In genomic region chr3:118057086-118057485, GRCh38 we compare ENCODE assay signal across 21 cellular contexts.
"Had no signal": no experiment of that assay in that cellular context is flagged by ENCODE, and none has a peak within 500 bp of the region (broad histone marks: within the 10 kb centered on the region; RNA-seq: fewer than 3 reads in every experiment).

No MANE protein-coding gene starts in this region.

- H3K4me1 ChIP-seq: foreskin keratinocyte, left ventricle myocardium inferior, lower lobe of right lung, right atrium auricular region, suprapubic skin, thyroid gland, upper lobe of left lung, uterus had no signal

- FAIRE-seq: kidney, small intestine had no signal

- H3K9me3 ChIP-seq: lower lobe of right lung, right atrium auricular region, suprapubic skin, thyroid gland, upper lobe of left lung, uterus had no signal

- H3K36me3 ChIP-seq: left ventricle myocardium inferior, lower lobe of right lung, right atrium auricular region, suprapubic skin, thyroid gland, upper lobe of left lung, uterus had no signal

- H3K4me3 ChIP-seq: coronary artery, dorsolateral prefrontal cortex, left ventricle myocardium inferior, lower lobe of right lung, right atrium auricular region, suprapubic skin, thyroid gland, upper lobe of left lung, uterus had no signal

- H3K27me3 ChIP-seq: dorsolateral prefrontal cortex, foreskin keratinocyte, right atrium auricular region, suprapubic skin, thyroid gland, upper lobe of left lung, uterus had no signal

- ATAC-seq: esophagus mucosa; foreskin keratinocyte; left cardiac atrium; lower lobe of right lung; natural killer cell; stimulated activated effector memory CD8-positive, alpha-beta T cell treated with anti-CD3 and anti-CD28 coated beads, Interleukin-12 subunit alpha, Interleukin-12 subunit beta, amount 100 ng/mL, for 72 hours; stimulated activated naive CD8-positive, alpha-beta T cell treated with anti-CD3 and anti-CD28 coated beads, Interleukin-15, Interleukin-2, amounts not matched to agents 100 U/mL and 50 U/mL, for 24 hours had no signal

- DNase-seq: dorsolateral prefrontal cortex; effector CD8-positive, alpha-beta T cell; foreskin keratinocyte; immature natural killer cell; kidney; left cardiac atrium; left ventricle myocardium inferior; lower lobe of right lung; natural killer cell; small intestine; stimulated activated CD4-positive, alpha-beta T cell treated with anti-CD3 and anti-CD28 coated beads, Interleukin-2, amount 100 ng/mL, for 48 hours; stimulated activated CD8-positive, alpha-beta memory T cell treated with anti-CD3 and anti-CD28 coated beads, Interleukin-4, amount 100 ng/mL, for 48 hours; stimulated activated naive CD8-positive, alpha-beta T cell treated with anti-CD3 and anti-CD28 coated beads, Interleukin-15, Interleukin-2, amounts not matched to agents 100 U/mL and 50 U/mL, for 24 hours; thyroid gland; upper lobe of left lung; uterus had no signal

- H3K27ac ChIP-seq: coronary artery, dorsolateral prefrontal cortex, foreskin keratinocyte, left ventricle myocardium inferior, lower lobe of right lung, right atrium auricular region, suprapubic skin, thyroid gland, upper lobe of left lung, uterus had no signal
